Comparison of ENCODE assay signal across 8 cellular contexts in genomic region chr10:21496285-21497176, GRCh38. TPM values are rescaled to one million over a fixed set of nuclear protein-coding genes. Genes with fewer than 3 reads are reported as not detected.
DNase-seq lines count a peak whose midpoint lies in the region; ATAC-seq and TF ChIP-seq lines count a peak whose summit lies in the region.

No MANE protein-coding gene starts in this region.

- no peaks in the 10 kb centered on the region for H3K9me3 ChIP-seq in mucosa of stomach (ENCODE audit: control insufficient read depth, low read length)
- no peaks in the 10 kb centered on the region for H3K9me3 ChIP-seq in thoracic aorta

- peak; percentile 38 for DNase-seq in A172 (ENCODE audit: low spot score)
- DNase-seq in NCI-H2227 treated with DMSO at 0.1 percent for 48 hours (lab: John Stamatoyannopoulos, UW), result peak; percentile 40
- DNase-seq in activated CD8-positive, alpha-beta memory T cell treated with anti-CD3 and anti-CD28 coated beads, Interleukin-2, amount 50 U/mL, for 4 hours, result peak; percentile 57
- no peak for DNase-seq in epithelial cell of proximal tubule (ENCODE audit: low read depth)
- DNase-seq in thoracic aorta (ENCODE audit: low spot score), result no peak

- peak; percentile 33 for ATAC-seq in HG02870 (IDR thresholded peaks at IDR 0.05; ENCODE audit: unreplicated experiment)
- ATAC-seq in thoracic aorta (ENCODE audit: insufficient number of reproducible peaks, low FRiP score, low read depth), result no peak

- peak overlapping the region; percentile 62 for H3K9ac ChIP-seq in mucosa of stomach (ENCODE audit: low read length)

- H3K4me1 ChIP-seq in mucosa of stomach (ENCODE audit: control insufficient read depth, insufficient read depth, low read length) (peaks cover 9% of the 10 kb centered on the region), thoracic aorta (ENCODE audit: control insufficient read depth in 1 of 2, low read depth in 2 of 2) (peaks cover 0 to 11% of the 10 kb centered on the region in 2 donors)

- H3K27ac ChIP-seq in thoracic aorta, result peak overlapping the region in 1 of 2 donors; percentile 30

- H3K4me3 ChIP-seq in epithelial cell of proximal tubule (ENCODE audit: low read depth, low read length) (peak overlapping the region; percentile 90), mucosa of stomach (ENCODE audit: low read length) (peak overlapping the region; percentile 50), thoracic aorta (peak overlapping the region; percentile 71)

- H3K36me3 ChIP-seq in mucosa of stomach (ENCODE audit: control insufficient read depth, insufficient read depth, low read length) (no peaks in the 10 kb centered on the region), thoracic aorta (no peaks in the 10 kb centered on the region)

- H3K27me3 ChIP-seq in mucosa of stomach (ENCODE audit: control insufficient read depth, insufficient read depth, low read length) (peaks cover 76% of the 10 kb centered on the region), thoracic aorta (replicated peaks; ENCODE audit: insufficient read depth) (no peaks in the 10 kb centered on the region)

- TF ChIP-seq CTCF in GM12872 (IDR thresholded peaks at IDR 0.05; ENCODE audit: insufficient read depth, low read depth, low read length) (peak; percentile 65), epithelial cell of proximal tubule (conservative IDR thresholded peaks at IDR 0.05; ENCODE audit: low read depth, low read length) (peak; percentile 34), thoracic aorta (IDR thresholded peaks at IDR 0.05) (peak; percentile 29)

RNA-seq across cellular contexts. Expression of gene SKIDA1, which starts 29.0 kb away (rescaled TPM):
- 0.53 and 2.4 TPM in 2 replicates for total RNA-seq in A172 (2014; rRNA removed; shearing (Covaris generic))
- total RNA-seq in epithelial cell of proximal tubule (0.52 and 1.4 TPM in 2 replicates), thoracic aorta (1 to 10 TPM in 1 of 2 donors, under 1 TPM in 1; 0.71 to 5.3 TPM)

RNA-seq across cellular contexts. Expression of gene MLLT10, which starts 37.5 kb away (rescaled TPM):
- total RNA-seq in A172 (2014; rRNA removed; shearing (Covaris generic)), result 22.7 and 26.0 TPM in 2 replicates
- total RNA-seq in epithelial cell of proximal tubule, result 15.5 and 15.8 TPM in 2 replicates
- total RNA-seq in thoracic aorta, result 10 to 100 TPM; 35.1 to 54.7 TPM

Comparison
In these comparisons a context has a peak if more than half of its experiments do, and no peak if none do; other contexts are left out.
1. DNase-seq: peak in A172 (single experiment), NCI-H2227 treated with DMSO at 0.1 percent for 48 hours (single experiment) and activated CD8-positive, alpha-beta memory T cell treated with anti-CD3 and anti-CD28 coated beads, Interleukin-2, amount 50 U/mL, for 4 hours (single experiment); none in epithelial cell of proximal tubule (single experiment) and thoracic aorta (single experiment).
2. Peak in every context shown above with its lines, with median percentiles within 50 percentile points of each other: CTCF ChIP-seq and H3K4me3 ChIP-seq.